Comparison of ENCODE assay signal across 39 cellular contexts in the genomic region with DNA sequence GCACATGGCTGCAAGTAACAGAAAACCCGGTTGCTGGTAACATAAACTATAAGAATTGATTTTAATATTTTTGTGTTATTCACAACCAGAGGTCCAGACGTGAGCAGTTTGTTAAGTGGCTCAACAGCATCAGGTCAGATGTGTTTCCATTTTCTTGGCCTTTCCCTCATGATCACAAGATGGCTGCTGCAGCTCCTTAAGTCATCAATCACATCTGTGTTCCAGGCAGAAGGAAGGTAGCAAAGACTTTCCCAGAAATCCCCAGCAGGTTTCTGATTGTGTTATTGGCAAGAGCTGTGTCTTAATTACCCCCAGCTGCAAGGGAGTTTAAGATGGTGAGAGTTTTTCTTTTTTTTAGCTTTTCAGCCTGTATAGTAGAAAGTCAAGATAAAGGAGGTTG. TPM values are rescaled to one million over a fixed set of nuclear protein-coding genes. Genes with fewer than 3 reads are reported as not detected.
"Had no signal": no experiment of that assay in that cellular context is flagged by ENCODE, and none has a peak within 500 bp of the region (broad histone marks: within the 10 kb centered on the region; RNA-seq: fewer than 3 reads in every experiment).

No MANE protein-coding gene starts in this region.

- H3K4me3 ChIP-seq: ascending aorta, cardiac muscle cell had no signal

- H3K27ac Mint-ChIP-seq: activated CD4-positive, alpha-beta memory T cell treated with anti-CD3 and anti-CD28 coated beads, Interleukin-2, amount 10 ng/mL, durations not matched to agents 7 days and 5 days; activated CD4-positive, alpha-beta T cell treated with anti-CD3 and anti-CD28 coated beads for 36 hours; activated CD4-positive, alpha-beta T cell treated with anti-CD3 and anti-CD28 coated beads, Interleukin-2, amount 10 ng/mL, durations not matched to agents 7 days and 5 days; activated CD8-positive, alpha-beta memory T cell treated with anti-CD3 and anti-CD28 coated beads, Interleukin-2, amount 10 ng/mL, durations not matched to agents 7 days and 5 days; activated CD8-positive, alpha-beta T cell treated with anti-CD3 and anti-CD28 coated beads, Interleukin-2, amount 10 ng/mL, durations not matched to agents 7 days and 5 days; activated naive CD4-positive, alpha-beta T cell treated with anti-CD3 and anti-CD28 coated beads, Interleukin-2, amount 10 ng/mL, durations not matched to agents 7 days and 5 days; activated naive CD4-positive, alpha-beta T cell treated with anti-CD3 and anti-CD28 coated beads, Interleukin-2, amount 50 U/mL, for 24 hours; activated naive CD8-positive, alpha-beta T cell; activated naive CD8-positive, alpha-beta T cell treated with anti-CD3 and anti-CD28 coated beads, Interleukin-2, amount 10 ng/mL, durations not matched to agents 7 days and 5 days; activated naive CD8-positive, alpha-beta T cell treated with anti-CD3 and anti-CD28 coated beads, Interleukin-2, amount 50 U/mL, for 24 hours; activated T-cell treated with anti-CD3 and anti-CD28 coated beads, Interleukin-2, amount 50 U/mL, for 24 hours; activated T-helper 2 cell treated with anti-CD3 and anti-CD28 coated beads, Interferon-gamma antibody, Interleukin-2, Interleukin-4, amounts not matched to agents 10 μg/mL and 5 μg/mL and 100 μg/mL, durations not matched to agents 14 hours and 24 hours and 36 hours; brain; T-helper 1 cell treated with Interleukin-12 subunit alpha and Interleukin-12 subunit beta and Interleukin-4 antibody, amounts not matched to agents 30 μg/mL and 1 μg/mL, for 36 hours; T-helper 2 cell treated with Interferon-gamma antibody and Interleukin-4, amounts not matched to agents 5 μg/mL and 100 μg/mL, for 36 hours had no signal

- H3K27me3 ChIP-seq: ascending aorta, cardiac muscle cell had no signal

- H3K4me1 Mint-ChIP-seq: activated CD4-positive, alpha-beta memory T cell treated with anti-CD3 and anti-CD28 coated beads, Interleukin-2, amount 10 ng/mL, durations not matched to agents 7 days and 5 days; activated CD4-positive, alpha-beta T cell treated with anti-CD3 and anti-CD28 coated beads for 36 hours; activated CD4-positive, alpha-beta T cell treated with anti-CD3 and anti-CD28 coated beads, Interleukin-2, amount 10 ng/mL, durations not matched to agents 7 days and 5 days; activated CD8-positive, alpha-beta memory T cell treated with anti-CD3 and anti-CD28 coated beads, Interleukin-2, amount 10 ng/mL, durations not matched to agents 7 days and 5 days; activated naive CD4-positive, alpha-beta T cell treated with anti-CD3 and anti-CD28 coated beads, Interleukin-2, amount 10 ng/mL, durations not matched to agents 7 days and 5 days; activated naive CD4-positive, alpha-beta T cell treated with anti-CD3 and anti-CD28 coated beads, Interleukin-2, amount 50 U/mL, for 24 hours; activated naive CD8-positive, alpha-beta T cell treated with anti-CD3 and anti-CD28 coated beads, Interleukin-2, amount 10 ng/mL, durations not matched to agents 7 days and 5 days; activated naive CD8-positive, alpha-beta T cell treated with anti-CD3 and anti-CD28 coated beads, Interleukin-2, amount 50 U/mL, for 24 hours; central memory CD8-positive, alpha-beta T cell had no signal

- H3K36me3 Mint-ChIP-seq: activated CD8-positive, alpha-beta memory T cell treated with anti-CD3 and anti-CD28 coated beads, Interleukin-2, amount 10 ng/mL, durations not matched to agents 7 days and 5 days; activated naive CD4-positive, alpha-beta T cell treated with anti-CD3 and anti-CD28 coated beads, Interleukin-2, amount 10 ng/mL, durations not matched to agents 7 days and 5 days; activated naive CD4-positive, alpha-beta T cell treated with anti-CD3 and anti-CD28 coated beads, Interleukin-2, amount 50 U/mL, for 24 hours; activated naive CD8-positive, alpha-beta T cell; activated naive CD8-positive, alpha-beta T cell treated with anti-CD3 and anti-CD28 coated beads, Interleukin-2, amount 10 ng/mL, durations not matched to agents 7 days and 5 days; brain had no signal

- H3K27ac ChIP-seq: ascending aorta, cardiac muscle cell, VCaP had no signal

- H3K4me3 Mint-ChIP-seq: activated CD4-positive, alpha-beta memory T cell treated with anti-CD3 and anti-CD28 coated beads, Interleukin-2, amount 10 ng/mL, durations not matched to agents 7 days and 5 days; activated CD4-positive, alpha-beta T cell treated with anti-CD3 and anti-CD28 coated beads for 36 hours; activated CD4-positive, alpha-beta T cell treated with anti-CD3 and anti-CD28 coated beads, Interleukin-2, amount 10 ng/mL, durations not matched to agents 7 days and 5 days; activated CD8-positive, alpha-beta memory T cell treated with anti-CD3 and anti-CD28 coated beads, Interleukin-2, amount 10 ng/mL, durations not matched to agents 7 days and 5 days; activated CD8-positive, alpha-beta T cell treated with anti-CD3 and anti-CD28 coated beads, Interleukin-2, amount 10 ng/mL, durations not matched to agents 7 days and 5 days; activated naive CD4-positive, alpha-beta T cell treated with anti-CD3 and anti-CD28 coated beads, Interleukin-2, amount 10 ng/mL, durations not matched to agents 7 days and 5 days; activated naive CD4-positive, alpha-beta T cell treated with anti-CD3 and anti-CD28 coated beads, Interleukin-2, amount 50 U/mL, for 24 hours; activated naive CD8-positive, alpha-beta T cell; activated naive CD8-positive, alpha-beta T cell treated with anti-CD3 and anti-CD28 coated beads, Interleukin-2, amount 10 ng/mL, durations not matched to agents 7 days and 5 days; activated naive CD8-positive, alpha-beta T cell treated with anti-CD3 and anti-CD28 coated beads, Interleukin-2, amount 50 U/mL, for 24 hours; activated T-cell treated with anti-CD3 and anti-CD28 coated beads, Interleukin-2, amount 50 U/mL, for 24 hours; brain; central memory CD8-positive, alpha-beta T cell; T-helper 1 cell treated with Interleukin-12 subunit alpha and Interleukin-12 subunit beta and Interleukin-4 antibody, amounts not matched to agents 30 μg/mL and 1 μg/mL, for 36 hours; T-helper 2 cell treated with Interferon-gamma antibody and Interleukin-4, amounts not matched to agents 5 μg/mL and 100 μg/mL, for 36 hours had no signal

- H3K36me3 ChIP-seq: ascending aorta, cardiac muscle cell had no signal

- H3K9me3 Mint-ChIP-seq: activated CD4-positive, alpha-beta T cell treated with anti-CD3 and anti-CD28 coated beads, Interleukin-2, amount 10 ng/mL, durations not matched to agents 7 days and 5 days; activated naive CD4-positive, alpha-beta T cell treated with anti-CD3 and anti-CD28 coated beads, Interleukin-2, amount 10 ng/mL, durations not matched to agents 7 days and 5 days; activated naive CD8-positive, alpha-beta T cell treated with anti-CD3 and anti-CD28 coated beads, Interleukin-2, amount 10 ng/mL, durations not matched to agents 7 days and 5 days; activated naive CD8-positive, alpha-beta T cell treated with anti-CD3 and anti-CD28 coated beads, Interleukin-2, amount 50 U/mL, for 24 hours; activated T-cell treated with anti-CD3 and anti-CD28 coated beads, Interleukin-2, amount 50 U/mL, for 24 hours; activated T-helper 2 cell treated with anti-CD3 and anti-CD28 coated beads, Interferon-gamma antibody, Interleukin-2, Interleukin-4, amounts not matched to agents 10 μg/mL and 5 μg/mL and 100 μg/mL, durations not matched to agents 14 hours and 24 hours and 36 hours; T-helper 1 cell treated with Interleukin-12 subunit alpha and Interleukin-12 subunit beta and Interleukin-4 antibody, amounts not matched to agents 30 μg/mL and 1 μg/mL, for 36 hours; T-helper 2 cell treated with Interferon-gamma antibody and Interleukin-4, amounts not matched to agents 5 μg/mL and 100 μg/mL, for 36 hours had no signal

- H3K4me1 ChIP-seq: ascending aorta had no signal

- ATAC-seq: activated CD4-positive, alpha-beta T cell treated with anti-CD3 and anti-CD28 coated beads for 36 hours; activated CD4-positive, CD25-positive, alpha-beta regulatory T cell treated with anti-CD3 and anti-CD28 coated beads, Interleukin-2, amount 50 U/mL, for 24 hours; activated CD8-positive, alpha-beta memory T cell treated with anti-CD3 and anti-CD28 coated beads, Interleukin-2, amount 10 ng/mL, durations not matched to agents 7 days and 5 days; activated CD8-positive, alpha-beta T cell treated with anti-CD3 and anti-CD28 coated beads, Interleukin-2, amount 10 ng/mL, durations not matched to agents 7 days and 5 days; activated naive CD8-positive, alpha-beta T cell treated with anti-CD3 and anti-CD28 coated beads, Interleukin-2, amount 50 U/mL, for 24 hours had no signal

- DNase-seq: activated CD4-positive, alpha-beta memory T cell treated with anti-CD3 and anti-CD28 coated beads, Interleukin-2, amount 10 ng/mL, durations not matched to agents 7 days and 5 days; activated CD4-positive, alpha-beta T cell treated with anti-CD3 and anti-CD28 coated beads for 1 hour; activated CD4-positive, alpha-beta T cell treated with anti-CD3 and anti-CD28 coated beads for 36 hours; activated CD4-positive, alpha-beta T cell treated with anti-CD3 and anti-CD28 coated beads for 48 hours; activated CD4-positive, alpha-beta T cell treated with anti-CD3 and anti-CD28 coated beads, Interleukin-2, amount 10 ng/mL, durations not matched to agents 7 days and 5 days; activated CD4-positive, alpha-beta T cell treated with anti-CD3 and anti-CD28 coated beads, Interleukin-2, amount 50 U/mL, for 48 hours; activated CD4-positive, CD25-positive, alpha-beta regulatory T cell; activated CD8-positive, alpha-beta memory T cell treated with anti-CD3 and anti-CD28 coated beads for 24 hours; activated CD8-positive, alpha-beta memory T cell treated with anti-CD3 and anti-CD28 coated beads, Interleukin-2, amount 10 ng/mL, durations not matched to agents 7 days and 5 days; activated CD8-positive, alpha-beta memory T cell treated with anti-CD3 and anti-CD28 coated beads, Interleukin-2, amount 50 U/mL, for 48 hours; activated CD8-positive, alpha-beta T cell treated with anti-CD3 and anti-CD28 coated beads, Interleukin-2, amount 10 ng/mL, durations not matched to agents 7 days and 5 days; activated effector memory CD4-positive, alpha-beta T cell treated with Interleukin-2 at 50 U/mL for 16 hours; activated gamma-delta T cell; activated naive CD4-positive, alpha-beta T cell treated with anti-CD3 and anti-CD28 coated beads, Interleukin-2, amount 10 ng/mL, durations not matched to agents 7 days and 5 days; activated naive CD4-positive, alpha-beta T cell treated with Interleukin-2 at 50 U/mL for 16 hours; activated naive CD8-positive, alpha-beta T cell treated with anti-CD3 and anti-CD28 coated beads, Interleukin-2, amount 10 ng/mL, durations not matched to agents 7 days and 5 days; activated naive CD8-positive, alpha-beta T cell treated with anti-CD3 and anti-CD28 coated beads, Interleukin-2, amount 50 U/mL, for 24 hours; activated T-cell treated with anti-CD3 and anti-CD28 coated beads, Interleukin-2, amount 50 U/mL, for 24 hours; activated T-cell treated with anti-CD3 and anti-CD28 coated beads, Interleukin-2, amount 50 U/mL, for 48 hours; amygdala; anterior cingulate cortex; caudate nucleus; cerebellar nuclear complex; T-helper 2 cell; T-helper 9 cell had no signal

- FAIRE-seq: bronchial epithelial cell, TTC549 had no signal

RNA-seq across cellular contexts. Expression of a gene that starts 40.4 kb away (rescaled TPM):
- total RNA-seq: activated CD4-positive, alpha-beta memory T cell treated with anti-CD3 and anti-CD28 coated beads, Interleukin-2, amount 10 ng/mL, durations not matched to agents 7 days and 5 days; activated CD4-positive, alpha-beta T cell treated with anti-CD3 and anti-CD28 coated beads for 36 hours; activated CD4-positive, alpha-beta T cell treated with anti-CD3 and anti-CD28 coated beads, Interleukin-2, amount 10 ng/mL, durations not matched to agents 7 days and 5 days; activated CD8-positive, alpha-beta memory T cell treated with anti-CD3 and anti-CD28 coated beads, Interleukin-2, amount 10 ng/mL, durations not matched to agents 7 days and 5 days; activated CD8-positive, alpha-beta T cell treated with anti-CD3 and anti-CD28 coated beads, Interleukin-2, amount 10 ng/mL, durations not matched to agents 7 days and 5 days; activated naive CD8-positive, alpha-beta T cell treated with anti-CD3 and anti-CD28 coated beads, Interleukin-2, amount 10 ng/mL, durations not matched to agents 7 days and 5 days; activated T-helper 2 cell treated with anti-CD3 and anti-CD28 coated beads, Interferon-gamma antibody, Interleukin-2, Interleukin-4, amounts not matched to agents 10 μg/mL and 5 μg/mL and 100 μg/mL, durations not matched to agents 14 hours and 24 hours and 36 hours; ascending aorta; bronchial epithelial cell; chondrocyte had no signal
